Comparison of ENCODE assay signal across 1 cellular context in genomic region chr11:14892036-14892556, GRCh38.
TF ChIP-seq lines count a peak whose summit lies in the region.

A gene with protein sequence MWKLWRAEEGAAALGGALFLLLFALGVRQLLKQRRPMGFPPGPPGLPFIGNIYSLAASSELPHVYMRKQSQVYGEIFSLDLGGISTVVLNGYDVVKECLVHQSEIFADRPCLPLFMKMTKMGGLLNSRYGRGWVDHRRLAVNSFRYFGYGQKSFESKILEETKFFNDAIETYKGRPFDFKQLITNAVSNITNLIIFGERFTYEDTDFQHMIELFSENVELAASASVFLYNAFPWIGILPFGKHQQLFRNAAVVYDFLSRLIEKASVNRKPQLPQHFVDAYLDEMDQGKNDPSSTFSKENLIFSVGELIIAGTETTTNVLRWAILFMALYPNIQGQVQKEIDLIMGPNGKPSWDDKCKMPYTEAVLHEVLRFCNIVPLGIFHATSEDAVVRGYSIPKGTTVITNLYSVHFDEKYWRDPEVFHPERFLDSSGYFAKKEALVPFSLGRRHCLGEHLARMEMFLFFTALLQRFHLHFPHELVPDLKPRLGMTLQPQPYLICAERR (minus strand): TSS chr11:14892231. CDS start chr11:14892205, 26 bp downstream.

TF ChIP-seq in HepG2, 621 proteins besides CTCF, POLR2A, EP300 and RAD21 (continued from another document and continues in another):
- TF ChIP-seq, protein P1, sequence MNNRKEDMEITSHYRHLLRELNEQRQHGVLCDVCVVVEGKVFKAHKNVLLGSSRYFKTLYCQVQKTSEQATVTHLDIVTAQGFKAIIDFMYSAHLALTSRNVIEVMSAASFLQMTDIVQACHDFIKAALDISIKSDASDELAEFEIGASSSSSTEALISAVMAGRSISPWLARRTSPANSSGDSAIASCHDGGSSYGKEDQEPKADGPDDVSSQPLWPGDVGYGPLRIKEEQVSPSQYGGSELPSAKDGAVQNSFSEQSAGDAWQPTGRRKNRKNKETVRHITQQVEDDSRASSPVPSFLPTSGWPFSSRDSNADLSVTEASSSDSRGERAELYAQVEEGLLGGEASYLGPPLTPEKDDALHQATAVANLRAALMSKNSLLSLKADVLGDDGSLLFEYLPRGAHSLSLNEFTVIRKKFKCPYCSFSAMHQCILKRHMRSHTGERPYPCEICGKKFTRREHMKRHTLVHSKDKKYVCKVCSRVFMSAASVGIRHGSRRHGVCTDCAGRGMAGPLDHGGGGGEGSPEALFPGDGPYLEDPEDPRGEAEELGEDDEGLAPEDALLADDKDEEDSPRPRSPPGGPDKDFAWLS (CRISPR knock-in tag; IDR thresholded peaks at IDR 0.05; ENCODE audit: borderline replicate concordance): no peak
- TF ChIP-seq ZNF784 (CRISPR knock-in tag; IDR thresholded peaks at IDR 0.05; ENCODE audit: borderline replicate concordance): no peak; the same call in 1 of the 2 replicates
- TF ChIP-seq, protein P2, sequence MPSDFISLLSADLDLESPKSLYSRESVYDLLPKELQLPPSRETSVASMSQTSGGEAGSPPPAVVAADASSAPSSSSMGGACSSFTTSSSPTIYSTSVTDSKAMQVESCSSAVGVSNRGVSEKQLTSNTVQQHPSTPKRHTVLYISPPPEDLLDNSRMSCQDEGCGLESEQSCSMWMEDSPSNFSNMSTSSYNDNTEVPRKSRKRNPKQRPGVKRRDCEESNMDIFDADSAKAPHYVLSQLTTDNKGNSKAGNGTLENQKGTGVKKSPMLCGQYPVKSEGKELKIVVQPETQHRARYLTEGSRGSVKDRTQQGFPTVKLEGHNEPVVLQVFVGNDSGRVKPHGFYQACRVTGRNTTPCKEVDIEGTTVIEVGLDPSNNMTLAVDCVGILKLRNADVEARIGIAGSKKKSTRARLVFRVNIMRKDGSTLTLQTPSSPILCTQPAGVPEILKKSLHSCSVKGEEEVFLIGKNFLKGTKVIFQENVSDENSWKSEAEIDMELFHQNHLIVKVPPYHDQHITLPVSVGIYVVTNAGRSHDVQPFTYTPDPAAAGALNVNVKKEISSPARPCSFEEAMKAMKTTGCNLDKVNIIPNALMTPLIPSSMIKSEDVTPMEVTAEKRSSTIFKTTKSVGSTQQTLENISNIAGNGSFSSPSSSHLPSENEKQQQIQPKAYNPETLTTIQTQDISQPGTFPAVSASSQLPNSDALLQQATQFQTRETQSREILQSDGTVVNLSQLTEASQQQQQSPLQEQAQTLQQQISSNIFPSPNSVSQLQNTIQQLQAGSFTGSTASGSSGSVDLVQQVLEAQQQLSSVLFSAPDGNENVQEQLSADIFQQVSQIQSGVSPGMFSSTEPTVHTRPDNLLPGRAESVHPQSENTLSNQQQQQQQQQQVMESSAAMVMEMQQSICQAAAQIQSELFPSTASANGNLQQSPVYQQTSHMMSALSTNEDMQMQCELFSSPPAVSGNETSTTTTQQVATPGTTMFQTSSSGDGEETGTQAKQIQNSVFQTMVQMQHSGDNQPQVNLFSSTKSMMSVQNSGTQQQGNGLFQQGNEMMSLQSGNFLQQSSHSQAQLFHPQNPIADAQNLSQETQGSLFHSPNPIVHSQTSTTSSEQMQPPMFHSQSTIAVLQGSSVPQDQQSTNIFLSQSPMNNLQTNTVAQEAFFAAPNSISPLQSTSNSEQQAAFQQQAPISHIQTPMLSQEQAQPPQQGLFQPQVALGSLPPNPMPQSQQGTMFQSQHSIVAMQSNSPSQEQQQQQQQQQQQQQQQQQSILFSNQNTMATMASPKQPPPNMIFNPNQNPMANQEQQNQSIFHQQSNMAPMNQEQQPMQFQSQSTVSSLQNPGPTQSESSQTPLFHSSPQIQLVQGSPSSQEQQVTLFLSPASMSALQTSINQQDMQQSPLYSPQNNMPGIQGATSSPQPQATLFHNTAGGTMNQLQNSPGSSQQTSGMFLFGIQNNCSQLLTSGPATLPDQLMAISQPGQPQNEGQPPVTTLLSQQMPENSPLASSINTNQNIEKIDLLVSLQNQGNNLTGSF (CRISPR knock-in tag; IDR thresholded peaks at IDR 0.05): no peak
- no peak; the same call in 1 of the 2 replicates for TF ChIP-seq CBX5 (CRISPR knock-in tag; IDR thresholded peaks at IDR 0.05; ENCODE audit: borderline replicate concordance)
- TF ChIP-seq IKZF4 (CRISPR knock-in tag; IDR thresholded peaks at IDR 0.05; ENCODE audit: borderline replicate concordance, low read depth, not compliant biosample characterization): no peak
- TF ChIP-seq, protein P3, sequence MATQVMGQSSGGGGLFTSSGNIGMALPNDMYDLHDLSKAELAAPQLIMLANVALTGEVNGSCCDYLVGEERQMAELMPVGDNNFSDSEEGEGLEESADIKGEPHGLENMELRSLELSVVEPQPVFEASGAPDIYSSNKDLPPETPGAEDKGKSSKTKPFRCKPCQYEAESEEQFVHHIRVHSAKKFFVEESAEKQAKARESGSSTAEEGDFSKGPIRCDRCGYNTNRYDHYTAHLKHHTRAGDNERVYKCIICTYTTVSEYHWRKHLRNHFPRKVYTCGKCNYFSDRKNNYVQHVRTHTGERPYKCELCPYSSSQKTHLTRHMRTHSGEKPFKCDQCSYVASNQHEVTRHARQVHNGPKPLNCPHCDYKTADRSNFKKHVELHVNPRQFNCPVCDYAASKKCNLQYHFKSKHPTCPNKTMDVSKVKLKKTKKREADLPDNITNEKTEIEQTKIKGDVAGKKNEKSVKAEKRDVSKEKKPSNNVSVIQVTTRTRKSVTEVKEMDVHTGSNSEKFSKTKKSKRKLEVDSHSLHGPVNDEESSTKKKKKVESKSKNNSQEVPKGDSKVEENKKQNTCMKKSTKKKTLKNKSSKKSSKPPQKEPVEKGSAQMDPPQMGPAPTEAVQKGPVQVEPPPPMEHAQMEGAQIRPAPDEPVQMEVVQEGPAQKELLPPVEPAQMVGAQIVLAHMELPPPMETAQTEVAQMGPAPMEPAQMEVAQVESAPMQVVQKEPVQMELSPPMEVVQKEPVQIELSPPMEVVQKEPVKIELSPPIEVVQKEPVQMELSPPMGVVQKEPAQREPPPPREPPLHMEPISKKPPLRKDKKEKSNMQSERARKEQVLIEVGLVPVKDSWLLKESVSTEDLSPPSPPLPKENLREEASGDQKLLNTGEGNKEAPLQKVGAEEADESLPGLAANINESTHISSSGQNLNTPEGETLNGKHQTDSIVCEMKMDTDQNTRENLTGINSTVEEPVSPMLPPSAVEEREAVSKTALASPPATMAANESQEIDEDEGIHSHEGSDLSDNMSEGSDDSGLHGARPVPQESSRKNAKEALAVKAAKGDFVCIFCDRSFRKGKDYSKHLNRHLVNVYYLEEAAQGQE (IDR thresholded peaks at IDR 0.05; ENCODE audit: borderline replicate concordance in 1 of 2, low read depth in 1 of 2, low read length in 2 of 2): no peak
- TF ChIP-seq SUZ12 (IDR thresholded peaks at IDR 0.05; ENCODE audit: low read depth, low read length): no peak
- TF ChIP-seq ZNF260 (CRISPR knock-in tag; IDR thresholded peaks at IDR 0.05; ENCODE audit: borderline replicate concordance, low read depth): no peak
- TF ChIP-seq CENPT (CRISPR knock-in tag; IDR thresholded peaks at IDR 0.05; ENCODE audit: low read depth): no peak
- TF ChIP-seq ZNF761 (CRISPR knock-in tag; conservative IDR thresholded peaks at IDR 0.05): no peak
- no peak for TF ChIP-seq ZBTB1 (CRISPR knock-in tag; IDR thresholded peaks at IDR 0.05; ENCODE audit: borderline replicate concordance)
- TF ChIP-seq KDM4B (CRISPR knock-in tag; IDR thresholded peaks at IDR 0.05): no peak
- no peak for TF ChIP-seq TAF15 (IDR thresholded peaks at IDR 0.05; ENCODE audit: low read depth, low read length, poor library complexity, severe bottlenecking)
- TF ChIP-seq, protein P4, sequence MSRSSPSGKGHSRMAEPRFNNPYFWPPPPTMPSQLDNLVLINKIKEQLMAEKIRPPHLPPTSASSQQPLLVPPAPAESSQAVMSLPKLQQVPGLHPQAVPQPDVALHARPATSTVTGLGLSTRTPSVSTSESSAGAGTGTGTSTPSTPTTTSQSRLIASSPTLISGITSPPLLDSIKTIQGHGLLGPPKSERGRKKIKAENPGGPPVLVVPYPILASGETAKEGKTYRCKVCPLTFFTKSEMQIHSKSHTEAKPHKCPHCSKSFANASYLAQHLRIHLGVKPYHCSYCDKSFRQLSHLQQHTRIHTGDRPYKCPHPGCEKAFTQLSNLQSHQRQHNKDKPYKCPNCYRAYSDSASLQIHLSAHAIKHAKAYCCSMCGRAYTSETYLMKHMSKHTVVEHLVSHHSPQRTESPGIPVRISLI (CRISPR knock-in tag; IDR thresholded peaks at IDR 0.05; ENCODE audit: borderline replicate concordance): 0 out of 2 replicates have a peak, but pooled peaks have one; percentile 7
- TF ChIP-seq ZNF782 (CRISPR knock-in tag; IDR thresholded peaks at IDR 0.05; ENCODE audit: borderline replicate concordance): no peak
- TF ChIP-seq, protein P5, sequence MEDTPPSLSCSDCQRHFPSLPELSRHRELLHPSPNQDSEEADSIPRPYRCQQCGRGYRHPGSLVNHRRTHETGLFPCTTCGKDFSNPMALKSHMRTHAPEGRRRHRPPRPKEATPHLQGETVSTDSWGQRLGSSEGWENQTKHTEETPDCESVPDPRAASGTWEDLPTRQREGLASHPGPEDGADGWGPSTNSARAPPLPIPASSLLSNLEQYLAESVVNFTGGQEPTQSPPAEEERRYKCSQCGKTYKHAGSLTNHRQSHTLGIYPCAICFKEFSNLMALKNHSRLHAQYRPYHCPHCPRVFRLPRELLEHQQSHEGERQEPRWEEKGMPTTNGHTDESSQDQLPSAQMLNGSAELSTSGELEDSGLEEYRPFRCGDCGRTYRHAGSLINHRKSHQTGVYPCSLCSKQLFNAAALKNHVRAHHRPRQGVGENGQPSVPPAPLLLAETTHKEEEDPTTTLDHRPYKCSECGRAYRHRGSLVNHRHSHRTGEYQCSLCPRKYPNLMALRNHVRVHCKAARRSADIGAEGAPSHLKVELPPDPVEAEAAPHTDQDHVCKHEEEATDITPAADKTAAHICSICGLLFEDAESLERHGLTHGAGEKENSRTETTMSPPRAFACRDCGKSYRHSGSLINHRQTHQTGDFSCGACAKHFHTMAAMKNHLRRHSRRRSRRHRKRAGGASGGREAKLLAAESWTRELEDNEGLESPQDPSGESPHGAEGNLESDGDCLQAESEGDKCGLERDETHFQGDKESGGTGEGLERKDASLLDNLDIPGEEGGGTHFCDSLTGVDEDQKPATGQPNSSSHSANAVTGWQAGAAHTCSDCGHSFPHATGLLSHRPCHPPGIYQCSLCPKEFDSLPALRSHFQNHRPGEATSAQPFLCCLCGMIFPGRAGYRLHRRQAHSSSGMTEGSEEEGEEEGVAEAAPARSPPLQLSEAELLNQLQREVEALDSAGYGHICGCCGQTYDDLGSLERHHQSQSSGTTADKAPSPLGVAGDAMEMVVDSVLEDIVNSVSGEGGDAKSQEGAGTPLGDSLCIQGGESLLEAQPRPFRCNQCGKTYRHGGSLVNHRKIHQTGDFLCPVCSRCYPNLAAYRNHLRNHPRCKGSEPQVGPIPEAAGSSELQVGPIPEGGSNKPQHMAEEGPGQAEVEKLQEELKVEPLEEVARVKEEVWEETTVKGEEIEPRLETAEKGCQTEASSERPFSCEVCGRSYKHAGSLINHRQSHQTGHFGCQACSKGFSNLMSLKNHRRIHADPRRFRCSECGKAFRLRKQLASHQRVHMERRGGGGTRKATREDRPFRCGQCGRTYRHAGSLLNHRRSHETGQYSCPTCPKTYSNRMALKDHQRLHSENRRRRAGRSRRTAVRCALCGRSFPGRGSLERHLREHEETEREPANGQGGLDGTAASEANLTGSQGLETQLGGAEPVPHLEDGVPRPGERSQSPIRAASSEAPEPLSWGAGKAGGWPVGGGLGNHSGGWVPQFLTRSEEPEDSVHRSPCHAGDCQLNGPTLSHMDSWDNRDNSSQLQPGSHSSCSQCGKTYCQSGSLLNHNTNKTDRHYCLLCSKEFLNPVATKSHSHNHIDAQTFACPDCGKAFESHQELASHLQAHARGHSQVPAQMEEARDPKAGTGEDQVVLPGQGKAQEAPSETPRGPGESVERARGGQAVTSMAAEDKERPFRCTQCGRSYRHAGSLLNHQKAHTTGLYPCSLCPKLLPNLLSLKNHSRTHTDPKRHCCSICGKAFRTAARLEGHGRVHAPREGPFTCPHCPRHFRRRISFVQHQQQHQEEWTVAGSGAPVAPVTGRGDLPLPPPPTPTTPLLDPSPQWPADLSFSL (CRISPR knock-in tag; IDR thresholded peaks at IDR 0.05): no peak
- TF ChIP-seq ZNF768 (CRISPR knock-in tag; IDR thresholded peaks at IDR 0.05): no peak
- TF ChIP-seq ZNF883 (CRISPR knock-in tag; IDR thresholded peaks at IDR 0.05; ENCODE audit: not compliant biosample characterization): peak; percentile 48
- no peak for TF ChIP-seq HDAC6 (IDR thresholded peaks at IDR 0.05; ENCODE audit: low read depth, low read length)
- TF ChIP-seq ZFP82 (CRISPR knock-in tag; IDR thresholded peaks at IDR 0.05; ENCODE audit: borderline replicate concordance): no peak
- TF ChIP-seq TBX3 (IDR thresholded peaks at IDR 0.05; ENCODE audit: borderline replicate concordance): peak; percentile 60; the same call in 1 of the 2 replicates
- 0 out of 2 replicates have a peak, but pooled peaks have one; percentile 20 for TF ChIP-seq FOSL2 (CRISPR knock-in tag; IDR thresholded peaks at IDR 0.05)
- TF ChIP-seq MED13 (CRISPR knock-in tag; IDR thresholded peaks at IDR 0.05): peak; percentile 21; the same call in 1 of the 2 replicates
- peak; percentile 45; the same call in 1 of the 2 replicates for TF ChIP-seq ZNF644 (CRISPR knock-in tag; IDR thresholded peaks at IDR 0.05; ENCODE audit: low read depth)
- peak; percentile 40; the same call in 1 of the 2 replicates for TF ChIP-seq ATF7-NPFF (CRISPR knock-in tag; IDR thresholded peaks at IDR 0.05; ENCODE audit: low read depth)
